Comparison of ENCODE assay signal across 13 cellular contexts in the genomic region with DNA sequence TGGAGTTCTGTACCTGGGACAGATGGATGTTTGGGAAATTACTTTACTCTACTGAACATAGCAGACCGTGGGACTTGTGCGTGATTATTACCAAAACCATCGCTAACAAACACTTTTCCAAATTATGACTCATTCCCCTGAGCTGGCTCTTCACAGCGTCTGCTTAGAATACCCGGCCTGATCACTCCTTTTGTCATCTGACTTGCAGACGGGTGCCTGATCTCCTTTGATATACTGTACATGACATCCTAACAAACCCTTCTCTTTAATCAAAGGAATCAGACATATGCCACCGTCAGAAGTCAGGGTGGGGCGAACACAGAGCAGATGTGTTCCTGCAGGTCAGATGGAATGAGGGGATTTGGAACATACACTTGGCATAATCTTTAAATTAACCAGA. TPM values are rescaled to one million over a fixed set of nuclear protein-coding genes. Genes with fewer than 3 reads are reported as not detected.
DNase-seq lines count a peak whose midpoint lies in the region; ATAC-seq, FAIRE-seq and TF ChIP-seq lines count a peak whose summit lies in the region.
"Had no signal": no experiment of that assay in that cellular context is flagged by ENCODE, and none has a peak within 500 bp of the region (broad histone marks: within the 10 kb centered on the region; RNA-seq: fewer than 3 reads in every experiment).

No MANE protein-coding gene starts in this region.

- POLR2A ChIA-PET in AG04449 (lab: Yijun Ruan, JAX) = no interaction called here

- H3K27me3 Mint-ChIP-seq in immature natural killer cell (ENCODE audit: low read depth in 3 of 3) = peaks cover 0 to 8% (median 2%) of the 10 kb centered on the region in 3 donors

- FAIRE-seq in H54 (lab: Jason Lieb, UNC) (no peak), small intestine (lab: Jason Lieb, UNC) (no peak)

- WGBS in small intestine, 3 donors = 69 to 80% (median 77%) methylated on average over 8 of the region's 8 CpGs

- no peak overlapping the region for H3K4me3 ChIP-seq in AG04449 (ENCODE audit: low read depth, low read length)
- no peak overlapping the region for H3K4me3 ChIP-seq in small intestine (ENCODE audit: low read depth in 1 of 2, low read length in 2 of 2)

- TF ChIP-seq POLR2A in H54 (IDR thresholded peaks at IDR 0.05; ENCODE audit: low read depth, low read length) = no peak

- H3K4me3 Mint-ChIP-seq in immature natural killer cell = no peak overlapping the region
- H3K4me3 Mint-ChIP-seq: activated naive CD4-positive, alpha-beta T cell treated with anti-CD3 and anti-CD28 coated beads for 36 hours had no signal

- CTCF ChIA-PET in AG04449 (lab: Yijun Ruan, JAX) = interaction anchor here (0.8 to 3.4 kb wide), 3 partner anchors 18 to 161 kb away, joined by 3 to 9 read pairs (median 3); no protein-coding TSS in a partner anchor

- H3K9me3 ChIP-seq in small intestine (ENCODE audit: control insufficient read depth, low read depth) = no peaks in the 10 kb centered on the region

- no peak overlapping the region for H3K27ac Mint-ChIP-seq in immature natural killer cell
- H3K27ac Mint-ChIP-seq: activated naive CD4-positive, alpha-beta T cell treated with anti-CD3 and anti-CD28 coated beads for 36 hours had no signal

- peak; percentile 89 for ATAC-seq in foreskin keratinocyte

- H3K9me3 Mint-ChIP-seq in immature natural killer cell = peaks cover 0 to 3% (median 0%) of the 10 kb centered on the region in 6 donors
- H3K9me3 Mint-ChIP-seq: activated naive CD4-positive, alpha-beta T cell treated with anti-CD3 and anti-CD28 coated beads for 36 hours had no signal

- H3K27me3 ChIP-seq in foreskin keratinocyte (no peaks in the 10 kb centered on the region), small intestine (ENCODE audit: control insufficient read depth in 2 of 2, insufficient read depth in 2 of 2, low read length in 2 of 2) (peaks cover 0 to 3% of the 10 kb centered on the region in 2 donors)

- peaks cover 8% of the 10 kb centered on the region for H3K4me1 ChIP-seq in foreskin keratinocyte
- H3K4me1 ChIP-seq in small intestine (ENCODE audit: control insufficient read depth in 2 of 2, insufficient read depth in 1 of 2, low read depth in 1 of 2, low read length in 1 of 2) = no peaks in the 10 kb centered on the region

- in situ Hi-C loops in SK-MEL-5 (cut with HindIII; ENCODE audit: low pct_unique_long_range_greater_than_20kb, low sequenced_read_pairs) = no loop called here

- H3K27ac ChIP-seq in foreskin keratinocyte = peak overlapping the region; percentile 55
- no peak overlapping the region for H3K27ac ChIP-seq in small intestine (ENCODE audit: low read depth in 1 of 2, low read length in 1 of 2)

- peak; percentile 28 for DNase-seq in AG04449 (ENCODE audit: low read depth, low spot score)
- peak; percentile 20 for DNase-seq in H54 (ENCODE audit: insufficient read length, low spot score)
- DNase-seq in SK-MEL-5 (ENCODE audit: low read depth, low spot score) = peak; percentile 42
- DNase-seq in foreskin keratinocyte = peak; percentile 45 to 70
- no peak for DNase-seq in NCI-H446 treated with DMSO at 0.1 percent for 48 hours (lab: John Stamatoyannopoulos, UW)
- DNase-seq in immature natural killer cell = no peak
- no peak for DNase-seq in small intestine
- DNase-seq in NOMO-1 treated with DMSO at 0.1 percent for 48 hours (lab: John Stamatoyannopoulos, UW; ENCODE audit: unreplicated experiment) = no peak
- DNase-seq: activated naive CD4-positive, alpha-beta T cell treated with anti-CD3 and anti-CD28 coated beads for 36 hours; C1 segment of cervical spinal cord; NCI-H1417; NCI-H510A; SHP77 treated with DMSO at 0.1 percent for 48 hours had no signal

- no peaks in the 10 kb centered on the region for H3K4me1 Mint-ChIP-seq in immature natural killer cell

- no peaks in the 10 kb centered on the region for H3K36me3 ChIP-seq in small intestine (ENCODE audit: control insufficient read depth in 2 of 2, insufficient read depth in 2 of 2, low read length in 2 of 2)

- H3K36me3 Mint-ChIP-seq in immature natural killer cell = no peaks in the 10 kb centered on the region

- no peak for TF ChIP-seq CTCF in AG04449 (IDR thresholded peaks at IDR 0.05; ENCODE audit: insufficient read depth, low read length, missing control alignments)
- TF ChIP-seq CTCF in foreskin keratinocyte (conservative IDR thresholded peaks at IDR 0.05) = no peak

RNA-seq across cellular contexts. Expression of gene SH3GL3, which starts 48.5 kb away (rescaled TPM):
- not detected in 2 replicates for total RNA-seq in SK-MEL-5 (2014; rRNA removed; shearing (Covaris generic))
- polyA plus RNA-seq in SK-MEL-5 (2015; cell fraction: cytosol; rRNA removed) = not detected in 2 replicates
- polyA plus RNA-seq in SK-MEL-5 (2015; cell fraction: nucleus; rRNA removed) = 0.52 TPM in 1 of 2 replicates, not detected in the other
- 0.20 and 0.32 TPM in 2 replicates for total RNA-seq in foreskin keratinocyte
- polyA plus RNA-seq in foreskin keratinocyte = 0.22 and 0.41 TPM in 2 replicates
- polyA plus RNA-seq in immature natural killer cell = not detected
- polyA plus RNA-seq in small intestine = under 1 TPM in 1 of 3 donors, not detected in 2; 0.16 TPM
- total RNA-seq: activated naive CD4-positive, alpha-beta T cell treated with anti-CD3 and anti-CD28 coated beads for 36 hours had no signal

Comparison
In these comparisons a context has a peak if more than half of its experiments do, and no peak if none do; other contexts are left out.
1. DNase-seq: peak in AG04449 (single experiment), H54 (single experiment), SK-MEL-5 (single experiment) and foreskin keratinocyte (2 of 2); none in NCI-H446 treated with DMSO at 0.1 percent for 48 hours (single experiment), immature natural killer cell (0 of 3), small intestine (single experiment) and NOMO-1 treated with DMSO at 0.1 percent for 48 hours (single experiment).